ENCODE assay signal across 15 cellular contexts in genomic region chr1:46447499-46448108, GRCh38. TPM values are rescaled to one million over a fixed set of nuclear protein-coding genes. Genes with fewer than 3 reads are reported as not detected.
DNase-seq lines count a peak whose midpoint lies in the region; ATAC-seq and TF ChIP-seq lines count a peak whose summit lies in the region.
"Had no signal": no experiment of that assay in that cellular context is flagged by ENCODE, and none has a peak within 500 bp of the region (broad histone marks: within the 10 kb centered on the region; RNA-seq: fewer than 3 reads in every experiment).

No MANE protein-coding gene starts in this region.

- H3K4me2 ChIP-seq in hepatocyte (peak overlapping the region; percentile 92), trophoblast cell (ENCODE audit: low read length) (peak overlapping the region; percentile 60)

- no peak overlapping the region for H2AK5ac ChIP-seq in trophoblast cell (ENCODE audit: low read length)

- TF ChIP-seq CTCF in WTC11 (IDR thresholded peaks at IDR 0.05) = no peak
- no peak for TF ChIP-seq CTCF in hepatocyte (IDR thresholded peaks at IDR 0.05; ENCODE audit: poor library complexity)

- H3K27me3 Mint-ChIP-seq in CD4-positive, alpha-beta memory T cell = peaks cover 34 to 48% of the 10 kb centered on the region in 2 donors
- peaks cover 90% of the 10 kb centered on the region for H3K27me3 Mint-ChIP-seq in WTC11 (ENCODE audit: low read depth)

- H2BK12ac ChIP-seq in trophoblast cell (ENCODE audit: low read length) = no peak overlapping the region

- H4K20me1 ChIP-seq in hepatocyte (ENCODE audit: insufficient read depth, poor library complexity, severe bottlenecking) = no peaks in the 10 kb centered on the region

- H3K23ac ChIP-seq in trophoblast cell (ENCODE audit: low read length) = no peak overlapping the region

- intact Hi-C loops in CD4-positive, alpha-beta memory T cell (cut with micrococcal nuclease) = loop anchor here (1.0 kb wide), 3 partner anchors 30 to 278 kb away; no protein-coding TSS in a partner anchor

- H2BK120ac ChIP-seq in trophoblast cell (ENCODE audit: insufficient read depth, low read length, poor library complexity) = no peak overlapping the region

- WGBS in hepatocyte (ENCODE audit: low lambda C conversion rate, missing lambda C conversion rate) = 17% methylated on average over 14 of the region's 14 CpGs
- no CpG with 5 or more reads among the region's 14 CpGs for whole genome bisulfite sequencing in trophoblast cell (ENCODE audit: extremely low coverage, insufficient coverage, insufficient read length)

- no peak overlapping the region for H4K91ac ChIP-seq in trophoblast cell (ENCODE audit: low read depth, low read length)

- H3K4ac ChIP-seq in trophoblast cell (ENCODE audit: low read depth, low read length) = no peak overlapping the region

- H3K4me3 ChIP-seq in CD4-positive, alpha-beta memory T cell (ENCODE audit: low read length in 2 of 2) = no peak overlapping the region
- H3K4me3 ChIP-seq in hepatocyte = no peak overlapping the region
- no peak overlapping the region for H3K4me3 ChIP-seq in trophoblast cell (ENCODE audit: low read depth, low read length)
- H3K4me3 ChIP-seq: SJCRH30 had no signal

- H3K14ac ChIP-seq in trophoblast cell (ENCODE audit: low read length) = no peak overlapping the region

- H3K9ac ChIP-seq in trophoblast cell (ENCODE audit: low read length) = no peak overlapping the region
- H3K9ac ChIP-seq: parathyroid adenoma had no signal

- peaks cover 17% of the 10 kb centered on the region for H3K4me1 ChIP-seq in CD4-positive, alpha-beta memory T cell (ENCODE audit: insufficient read depth, low read length)
- no peaks in the 10 kb centered on the region for H3K4me1 ChIP-seq in hepatocyte (ENCODE audit: insufficient read depth)
- peaks cover 4% of the 10 kb centered on the region in 2 experiments for H3K4me1 ChIP-seq in trophoblast cell (ENCODE audit: control insufficient read depth in 1 of 2, insufficient read depth in 2 of 2, low read length in 2 of 2)
- H3K4me1 ChIP-seq: Caco-2, parathyroid adenoma, SJCRH30 had no signal

- ATAC-seq in WTC11 (peak; percentile 4; the same call in 1 of the 2 replicates), HG03457 (IDR thresholded peaks at IDR 0.05; ENCODE audit: unreplicated experiment) (no peak)

- H2BK5ac ChIP-seq in trophoblast cell (ENCODE audit: low read depth, low read length, poor library complexity) = no peak overlapping the region

- no peaks in the 10 kb centered on the region for H3K9me3 Mint-ChIP-seq in CD4-positive, alpha-beta memory T cell
- no peaks in the 10 kb centered on the region for H3K9me3 Mint-ChIP-seq in WTC11
- H3K9me3 Mint-ChIP-seq: HFFc6; T-helper 2 cell treated with Interferon-gamma antibody and Interleukin-4, amounts not matched to agents 5 μg/mL and 100 μg/mL, for 36 hours had no signal

- no peaks in the 10 kb centered on the region for H3K79me1 ChIP-seq in trophoblast cell (ENCODE audit: low read length)

- CTCF ChIA-PET in CD4-positive, alpha-beta memory T cell (lab: Charles Lee; ENCODE audit: partially characterized antibody) = interaction anchor here (0.5 to 4.7 kb wide), 23 partner anchors 10 to 279 kb away, joined by 3 to 67 read pairs (median 4); no protein-coding TSS in a partner anchor
- CTCF ChIA-PET in WTC11 (lab: Charles Lee) = interaction anchor here (0.6 to 3.9 kb wide), 54 partner anchors 10 to 789 kb away, joined by 3 to 241 read pairs (median 8); partner anchors contain the start of genes DMBX1, EFCAB14, KNCN and MKNK1

- no peaks in the 10 kb centered on the region for H3K9me2 ChIP-seq in hepatocyte (replicated peaks; ENCODE audit: insufficient read depth)

- H4K8ac ChIP-seq in trophoblast cell (ENCODE audit: low read depth, low read length) = no peak overlapping the region

- H3K4me3 Mint-ChIP-seq in CD4-positive, alpha-beta memory T cell = peak overlapping the region in 5 of 8 donors; percentile 17 to 54 (median 34)
- peak overlapping the region; percentile 61 for H3K4me3 Mint-ChIP-seq in WTC11
- H3K4me3 Mint-ChIP-seq: HFFc6 had no signal

- H3K4me1 Mint-ChIP-seq in CD4-positive, alpha-beta memory T cell = peaks cover 15 to 42% (median 25%) of the 10 kb centered on the region in 4 donors
- peaks cover 57% of the 10 kb centered on the region for H3K4me1 Mint-ChIP-seq in WTC11

- H2AFZ ChIP-seq in hepatocyte (no peak overlapping the region), trophoblast cell (ENCODE audit: insufficient read depth, low read length, poor library complexity) (no peak overlapping the region)

- H3K18ac ChIP-seq in trophoblast cell (ENCODE audit: low read length) = no peak overlapping the region

- H3K9me3 ChIP-seq in CD4-positive, alpha-beta memory T cell (ENCODE audit: control insufficient read depth in 1 of 2, low read length in 2 of 2) = no peaks in the 10 kb centered on the region
- no peaks in the 10 kb centered on the region for H3K9me3 ChIP-seq in hepatocyte (ENCODE audit: low read depth)
- H3K9me3 ChIP-seq in trophoblast cell (ENCODE audit: insufficient read depth, low read depth, low read length) = peaks cover 4% of the 10 kb centered on the region
- H3K9me3 ChIP-seq: Caco-2, SJCRH30 had no signal

- no peaks in the 10 kb centered on the region for H3K36me3 ChIP-seq in CD4-positive, alpha-beta memory T cell (ENCODE audit: insufficient read depth, low read length)
- no peaks in the 10 kb centered on the region for H3K36me3 ChIP-seq in hepatocyte (replicated peaks; ENCODE audit: insufficient read depth, low read depth)
- H3K36me3 ChIP-seq in trophoblast cell (ENCODE audit: control insufficient read depth in 1 of 2, insufficient read depth in 2 of 2, low read length in 2 of 2) = no peaks in the 10 kb centered on the region
- H3K36me3 ChIP-seq: SJCRH30 had no signal

- DNase-seq in CD4-positive, alpha-beta memory T cell = no peak
- DNase-seq in WTC11 (ENCODE audit: low spot score) = no peak
- no peak for DNase-seq in hepatocyte (ENCODE audit: low spot score)
- peak in 1 of 2 donors; percentile 29 for DNase-seq in trophoblast cell
- DNase-seq in A172 (ENCODE audit: low spot score) = no peak
- no peak for DNase-seq in substantia nigra (lab: John Stamatoyannopoulos, UW)
- DNase-seq in nucleus accumbens (lab: John Stamatoyannopoulos, UW) = no peak

- H3K79me2 ChIP-seq in hepatocyte (no peaks in the 10 kb centered on the region), trophoblast cell (ENCODE audit: control insufficient read depth, insufficient read depth, low read length, poor library complexity) (no peaks in the 10 kb centered on the region)
- H3K79me2 ChIP-seq: parathyroid adenoma had no signal

- POLR2A ChIA-PET in CD4-positive, alpha-beta memory T cell (lab: Charles Lee; ENCODE audit: partially characterized antibody) = interaction anchor here (1.2 to 1.4 kb wide), 2 partner anchors 25 to 145 kb away, joined by 3 to 4 read pairs; no protein-coding TSS in a partner anchor
- POLR2A ChIA-PET in WTC11 (lab: Charles Lee) = interaction anchor here (1.2 to 1.7 kb wide), 3 partner anchors 33 to 157 kb away, joined by 4 to 5 read pairs (median 5); partner anchors contain the start of gene MKNK1

- peaks cover 0 to 4% of the 10 kb centered on the region in 2 donors for H3K36me3 Mint-ChIP-seq in CD4-positive, alpha-beta memory T cell
- H3K36me3 Mint-ChIP-seq in WTC11 = no peaks in the 10 kb centered on the region

- H3K27ac Mint-ChIP-seq in CD4-positive, alpha-beta memory T cell = no peak overlapping the region
- H3K27ac Mint-ChIP-seq in WTC11 = no peak overlapping the region
- H3K27ac Mint-ChIP-seq: HFFc6; T-helper 2 cell treated with Interferon-gamma antibody and Interleukin-4, amounts not matched to agents 5 μg/mL and 100 μg/mL, for 36 hours had no signal

- peaks cover 6% of the 10 kb centered on the region for H3K27me3 ChIP-seq in CD4-positive, alpha-beta memory T cell (ENCODE audit: insufficient read depth, low read length)
- H3K27me3 ChIP-seq in hepatocyte = peaks cover 70% of the 10 kb centered on the region
- peaks cover 56% of the 10 kb centered on the region for H3K27me3 ChIP-seq in trophoblast cell (ENCODE audit: insufficient read depth, low read length)

- no peak overlapping the region for H4K12ac ChIP-seq in trophoblast cell (ENCODE audit: low read depth, low read length)

- H3K27ac ChIP-seq in CD4-positive, alpha-beta memory T cell (ENCODE audit: low read depth, low read length) = no peak overlapping the region
- no peak overlapping the region for H3K27ac ChIP-seq in hepatocyte
- no peak overlapping the region for H3K27ac ChIP-seq in trophoblast cell (ENCODE audit: low read depth, low read length)
- H3K27ac ChIP-seq in substantia nigra (ENCODE audit: low read depth, low read length, poor library complexity, severe bottlenecking) = no peak overlapping the region
- H3K27ac ChIP-seq: parathyroid adenoma, SJCRH30 had no signal

TF ChIP-seq in WTC11, 78 proteins besides CTCF, POLR2A, EP300 and RAD21:
- TF ChIP-seq, protein P1, sequence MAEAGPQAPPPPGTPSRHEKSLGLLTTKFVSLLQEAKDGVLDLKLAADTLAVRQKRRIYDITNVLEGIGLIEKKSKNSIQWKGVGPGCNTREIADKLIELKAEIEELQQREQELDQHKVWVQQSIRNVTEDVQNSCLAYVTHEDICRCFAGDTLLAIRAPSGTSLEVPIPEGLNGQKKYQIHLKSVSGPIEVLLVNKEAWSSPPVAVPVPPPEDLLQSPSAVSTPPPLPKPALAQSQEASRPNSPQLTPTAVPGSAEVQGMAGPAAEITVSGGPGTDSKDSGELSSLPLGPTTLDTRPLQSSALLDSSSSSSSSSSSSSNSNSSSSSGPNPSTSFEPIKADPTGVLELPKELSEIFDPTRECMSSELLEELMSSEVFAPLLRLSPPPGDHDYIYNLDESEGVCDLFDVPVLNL (CRISPR knock-in tag; IDR thresholded peaks at IDR 0.05; ENCODE audit: borderline replicate concordance, low read depth) = no peak
- no peak for TF ChIP-seq NR2C2 (CRISPR knock-in tag; IDR thresholded peaks at IDR 0.05)

RNA-seq across cellular contexts. Expression of gene DMBX1, which starts 42.0 kb away (rescaled TPM):
- total RNA-seq in CD4-positive, alpha-beta memory T cell = not detected
- not detected for polyA plus RNA-seq in CD4-positive, alpha-beta memory T cell
- total RNA-seq in WTC11 (2021) (1.7 to 3.7 TPM (median 1.8 TPM) in 3 replicates), hepatocyte (not detected in 2 replicates)
- polyA plus RNA-seq in hepatocyte = 0.32 TPM in 1 of 2 replicates, not detected in the other
- not detected in 2 replicates for polyA plus RNA-seq in trophoblast cell (2013)
- 0.89 and 1.3 TPM in 2 replicates for total RNA-seq in A172 (2014; rRNA removed; shearing (Covaris generic))
- total RNA-seq: bronchial epithelial cell, frontal cortex, HFFc6, SJCRH30 had no signal

RNA-seq across cellular contexts. Expression of gene FAAH, which starts 53.5 kb away (rescaled TPM):
- total RNA-seq in CD4-positive, alpha-beta memory T cell = 10 to 100 TPM in 1 of 2 experiments, 1 to 10 TPM in 1; 7.7 to 10.7 TPM
- 1 to 10 TPM; 2.0 to 4.2 TPM for polyA plus RNA-seq in CD4-positive, alpha-beta memory T cell
- 26.4 to 38.6 TPM (median 28.1 TPM) in 3 replicates for total RNA-seq in WTC11 (2021)
- total RNA-seq in hepatocyte = 40.3 and 44.5 TPM in 2 replicates
- polyA plus RNA-seq in hepatocyte = 61.1 and 61.8 TPM in 2 replicates
- polyA plus RNA-seq in trophoblast cell (2013) = 2.6 and 2.7 TPM in 2 replicates
- total RNA-seq in A172 (2014; rRNA removed; shearing (Covaris generic)) = not detected in 2 replicates
